Comparison of ENCODE assay signal across 8 cellular contexts in the genomic region with DNA sequence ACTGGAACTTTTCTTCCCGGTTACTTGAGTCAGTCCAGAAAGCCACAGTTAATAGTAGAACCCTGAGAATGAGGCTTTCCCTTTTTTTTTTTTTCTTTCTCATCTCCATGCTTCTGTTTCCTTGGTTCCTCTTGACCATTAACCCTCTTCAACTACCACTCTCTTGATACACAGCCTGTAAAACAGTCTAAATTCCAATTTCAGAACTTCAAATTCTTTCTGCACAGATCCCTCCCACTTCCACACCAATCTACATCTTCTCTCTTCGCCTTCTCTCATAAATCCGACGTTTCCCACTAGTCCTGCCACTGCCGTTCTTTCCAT. TPM values are rescaled to one million over a fixed set of nuclear protein-coding genes. Genes with fewer than 3 reads are reported as not detected.
DNase-seq lines count a peak whose midpoint lies in the region; ATAC-seq and TF ChIP-seq lines count a peak whose summit lies in the region.

No MANE protein-coding gene starts in this region.

- intact Hi-C loops in left ventricle myocardium inferior (cut with micrococcal nuclease) (no loop called here), cardiac septum (cut with DNase I) (loop anchor here (5.0 kb wide), 1 partner anchor 81 kb away; a partner anchor contains a TSS), aorta (cut with DNase I) (loop anchor here (5.0 to 10.0 kb wide), 4 partner anchors 81 to 201 kb away; a partner anchor contains a TSS)

- no peaks in the 10 kb centered on the region for H3K36me3 ChIP-seq in left ventricle myocardium inferior
- H3K36me3 ChIP-seq in mesenchymal stem cell (ENCODE audit: control insufficient read depth in 1 of 2, insufficient read depth in 2 of 2, low read depth in 1 of 2, low read length in 2 of 2): no peaks in the 10 kb centered on the region
- H3K36me3 ChIP-seq in aorta (ENCODE audit: control insufficient read depth in 1 of 2, insufficient read depth in 2 of 2, low read length in 1 of 2): no peaks in the 10 kb centered on the region

- peaks cover 8% of the 10 kb centered on the region for H3K79me1 ChIP-seq in mesenchymal stem cell (replicated peaks; ENCODE audit: low read length, poor library complexity, severe bottlenecking)

- H3K18ac ChIP-seq in mesenchymal stem cell (ENCODE audit: low read depth in 1 of 2, low read length in 2 of 2): peak overlapping the region in 1 of 2 experiments; percentile 82

- no peak overlapping the region for H2BK120ac ChIP-seq in mesenchymal stem cell (ENCODE audit: low read depth, low read length)

- DNase-seq in left ventricle myocardium inferior (no peak), cardiac septum (ENCODE audit: low spot score) (no peak), choroid plexus epithelial cell (ENCODE audit: low read depth) (no peak), mesenchymal stem cell (no peak), aorta (no peak), A172 (ENCODE audit: low spot score) (no peak), SK-N-DZ (ENCODE audit: low spot score) (no peak)

- 2% methylated on average over 5 of the region's 5 CpGs for WGBS in mesenchymal stem cell
- WGBS in aorta, 2 donors: 1 to 2% methylated on average over 5 of the region's 5 CpGs

- no peak overlapping the region for H2AK5ac ChIP-seq in mesenchymal stem cell (ENCODE audit: low read length, severe bottlenecking)

- H3K9me3 ChIP-seq in left ventricle myocardium inferior (replicated peaks) (no peaks in the 10 kb centered on the region), mesenchymal stem cell (ENCODE audit: control insufficient read depth, low read length) (no peaks in the 10 kb centered on the region), aorta (ENCODE audit: control insufficient read depth, low read length) (no peaks in the 10 kb centered on the region)

- peak overlapping the region; percentile 84 for H3K27ac ChIP-seq in left ventricle myocardium inferior (replicated peaks)
- H3K27ac ChIP-seq in mesenchymal stem cell (ENCODE audit: low read length, poor library complexity, severe bottlenecking): peak overlapping the region; percentile 97
- H3K27ac ChIP-seq in aorta (ENCODE audit: low read depth in 1 of 2, low read length in 2 of 2): peak overlapping the region; percentile 36 to 76

- H3K14ac ChIP-seq in mesenchymal stem cell (ENCODE audit: low read length in 2 of 2): peak overlapping the region in 1 of 2 experiments; percentile 6

- ATAC-seq in aorta (ENCODE audit: low FRiP score) (no peak), GM21723 (IDR thresholded peaks at IDR 0.05; ENCODE audit: unreplicated experiment) (no peak)

- H3K4me3 ChIP-seq in left ventricle myocardium inferior (peak overlapping the region; percentile 81), choroid plexus epithelial cell (ENCODE audit: low read depth, low read length) (peak overlapping the region; percentile 84), mesenchymal stem cell (ENCODE audit: insufficient read depth in 1 of 2, low read depth in 1 of 2, low read length in 2 of 2) (peak overlapping the region; percentile 72 to 87), aorta (ENCODE audit: low read length in 2 of 2) (peak overlapping the region; percentile 94 to 97)

- no peak overlapping the region for H2BK5ac ChIP-seq in mesenchymal stem cell (ENCODE audit: low read depth, low read length, poor library complexity, severe bottlenecking)

- peak overlapping the region; percentile 78 for H2AFZ ChIP-seq in mesenchymal stem cell (ENCODE audit: low read depth, low read length)

- peak overlapping the region in 1 of 2 experiments; percentile 9 for H3K4ac ChIP-seq in mesenchymal stem cell (ENCODE audit: low read depth in 1 of 2, low read length in 2 of 2)

- peaks cover 47% of the 10 kb centered on the region for H3K4me1 ChIP-seq in left ventricle myocardium inferior
- peaks cover 5% of the 10 kb centered on the region for H3K4me1 ChIP-seq in mesenchymal stem cell (ENCODE audit: control insufficient read depth, insufficient read depth, low read depth, low read length)
- H3K4me1 ChIP-seq in aorta (ENCODE audit: control insufficient read depth in 1 of 2, insufficient read depth in 2 of 2, low read length in 2 of 2): peaks cover 2 to 10% of the 10 kb centered on the region in 2 donors

- H3K4me2 ChIP-seq in mesenchymal stem cell (ENCODE audit: low read length, poor library complexity, severe bottlenecking): peak overlapping the region; percentile 70

- no peak overlapping the region for H2BK15ac ChIP-seq in mesenchymal stem cell (ENCODE audit: low read depth, poor library complexity, severe bottlenecking)

- H2BK12ac ChIP-seq in mesenchymal stem cell (ENCODE audit: low read length in 2 of 2): no peak overlapping the region

- H3K9ac ChIP-seq in mesenchymal stem cell (ENCODE audit: low read length): peak overlapping the region; percentile 98

- H4K8ac ChIP-seq in mesenchymal stem cell (ENCODE audit: low read length): no peak overlapping the region

- H4K91ac ChIP-seq in mesenchymal stem cell (ENCODE audit: low read length): no peak overlapping the region

- H3K23ac ChIP-seq in mesenchymal stem cell (ENCODE audit: low read length in 2 of 2): no peak overlapping the region

- TF ChIP-seq CTCF in left ventricle myocardium inferior (IDR thresholded peaks at IDR 0.05; ENCODE audit: borderline replicate concordance) (no peak), choroid plexus epithelial cell (conservative IDR thresholded peaks at IDR 0.05; ENCODE audit: low read depth, low read length) (no peak)

- H3K27me3 ChIP-seq in left ventricle myocardium inferior (ENCODE audit: low read depth) (no peaks in the 10 kb centered on the region), mesenchymal stem cell (ENCODE audit: control insufficient read depth in 1 of 2, insufficient read depth in 1 of 2, low read length in 2 of 2) (no peaks in the 10 kb centered on the region), aorta (ENCODE audit: control insufficient read depth in 1 of 2, insufficient read depth in 2 of 2, low read length in 1 of 2) (no peaks in the 10 kb centered on the region)

RNA-seq across cellular contexts. Expression of a gene that starts 0.6 kb away (rescaled TPM):
- total RNA-seq in left ventricle myocardium inferior: 20.8 TPM
- 25.8 TPM for total RNA-seq in cardiac septum
- 17.3 TPM for polyA plus RNA-seq in mesenchymal stem cell (2013, experiment 1 of 2)
- 17.3 TPM for polyA plus RNA-seq in mesenchymal stem cell (2013, experiment 2 of 2)
- 10 to 100 TPM; 24.6 to 33.3 TPM for total RNA-seq in aorta
- 10 to 100 TPM; 14.3 to 19.1 TPM for polyA plus RNA-seq in aorta
- 25.4 and 34.7 TPM in 2 replicates for total RNA-seq in A172 (2014; rRNA removed; shearing (Covaris generic))
- 31.3 and 52.9 TPM in 2 replicates for polyA plus RNA-seq in SK-N-DZ (2014; cell fraction: cytosol; rRNA removed)
- polyA plus RNA-seq in SK-N-DZ (2014; cell fraction: nucleus; rRNA removed): 29.9 and 45.0 TPM in 2 replicates
